Comparison of ENCODE assay signal across 11 cellular contexts in genomic region chr17:17696871-17697633, GRCh38. TPM values are rescaled to one million over a fixed set of nuclear protein-coding genes. Genes with fewer than 3 reads are reported as not detected.
DNase-seq lines count a peak whose midpoint lies in the region; ATAC-seq and TF ChIP-seq lines count a peak whose summit lies in the region.
"Had no signal": no experiment of that assay in that cellular context is flagged by ENCODE, and none has a peak within 500 bp of the region (broad histone marks: within the 10 kb centered on the region; RNA-seq: fewer than 3 reads in every experiment).

No MANE protein-coding gene starts in this region.

- TF ChIP-seq CTCF in brain (conservative IDR thresholded peaks at IDR 0.05), result no peak
- TF ChIP-seq CTCF in lung (IDR thresholded peaks at IDR 0.05; ENCODE audit: control extremely low read depth, extremely low read depth), result no peak

- H3K4me1 Mint-ChIP-seq in brain, result peaks cover 89% of the 10 kb centered on the region

- no peak for ATAC-seq in lung (ENCODE audit: insufficient read depth, low FRiP score)

- DNase-seq in NCI-H748 (lab: John Stamatoyannopoulos, UW; ENCODE audit: unreplicated experiment) (peak; percentile 57), NCI-H748 treated with DMSO at 0.1 percent for 48 hours (lab: John Stamatoyannopoulos, UW) (no peak), lung (ENCODE audit: low spot score) (no peak), nucleus accumbens (lab: John Stamatoyannopoulos, UW) (no peak), NCI-H510A treated with DMSO at 0.1 percent for 48 hours (lab: John Stamatoyannopoulos, UW) (no peak), NCI-H2171 (lab: John Stamatoyannopoulos, UW) (no peak)
- DNase-seq: NCI-H187 treated with DMSO at 0.1 percent for 48 hours, occipital lobe had no signal

- H3K27me3 Mint-ChIP-seq in brain, result peaks cover 3% of the 10 kb centered on the region

- peak overlapping the region; percentile 62 to 86 (median 65) for H3K4me3 Mint-ChIP-seq in brain

- peak overlapping the region; percentile 55 to 96 (median 81) for H3K27ac Mint-ChIP-seq in brain
- H3K27ac Mint-ChIP-seq: activated T-helper 2 cell treated with anti-CD3 and anti-CD28 coated beads, Interferon-gamma antibody, Interleukin-2, Interleukin-4, amounts not matched to agents 10 μg/mL and 5 μg/mL and 100 μg/mL, durations not matched to agents 14 hours and 24 hours and 36 hours had no signal

- H3K4me1 ChIP-seq in lung (ENCODE audit: control insufficient read depth in 2 of 2, insufficient read depth in 2 of 2, low read length in 2 of 2) (peaks cover 20 to 43% of the 10 kb centered on the region in 2 donors), stomach smooth muscle (ENCODE audit: control insufficient read depth, insufficient read depth, low read length) (peaks cover 94% of the 10 kb centered on the region)

- WGBS in lung, 2 donors, result 72 to 78% methylated on average over 13 of the region's 13 CpGs

- H3K36me3 Mint-ChIP-seq in brain, result no peaks in the 10 kb centered on the region

- H3K9me3 Mint-ChIP-seq in brain, result no peaks in the 10 kb centered on the region
- H3K9me3 Mint-ChIP-seq: activated T-helper 2 cell treated with anti-CD3 and anti-CD28 coated beads, Interferon-gamma antibody, Interleukin-2, Interleukin-4, amounts not matched to agents 10 μg/mL and 5 μg/mL and 100 μg/mL, durations not matched to agents 14 hours and 24 hours and 36 hours had no signal

- H3K27ac ChIP-seq in lung (ENCODE audit: low read depth in 1 of 2, low read length in 1 of 2), result peak overlapping the region; percentile 14 to 66
- peak overlapping the region; percentile 71 for H3K27ac ChIP-seq in stomach smooth muscle (ENCODE audit: low read length)

- no peaks in the 10 kb centered on the region for H3K36me3 ChIP-seq in lung (ENCODE audit: control insufficient read depth in 2 of 2, insufficient read depth in 2 of 2, low read length in 2 of 2)
- H3K36me3 ChIP-seq in stomach smooth muscle (ENCODE audit: control insufficient read depth in 2 of 2, insufficient read depth in 2 of 2, low read length in 2 of 2), result no peaks in the 10 kb centered on the region

- H3K4me3 ChIP-seq in lung, result no peak overlapping the region
- no peak overlapping the region for H3K4me3 ChIP-seq in stomach smooth muscle (ENCODE audit: low read length in 2 of 2)

- no peaks in the 10 kb centered on the region for H3K27me3 ChIP-seq in lung (ENCODE audit: control insufficient read depth, insufficient read depth)
- no peaks in the 10 kb centered on the region for H3K27me3 ChIP-seq in stomach smooth muscle (ENCODE audit: control insufficient read depth in 1 of 2, insufficient read depth in 2 of 2, low read length in 2 of 2)

- H3K9ac ChIP-seq in stomach smooth muscle (ENCODE audit: low read length in 2 of 2), result peak overlapping the region in 1 of 2 donors; percentile 36

- H3K9me3 ChIP-seq in lung (ENCODE audit: control insufficient read depth in 2 of 2, insufficient read depth in 1 of 2, low read length in 1 of 2) (no peaks in the 10 kb centered on the region), stomach smooth muscle (ENCODE audit: control insufficient read depth in 2 of 2, low read length in 2 of 2) (no peaks in the 10 kb centered on the region)

RNA-seq across cellular contexts. Expression of gene RAI1, which starts 15.8 kb away (rescaled TPM):
- polyA plus RNA-seq in brain (ENCODE audit: insufficient read depth, low read depth, low replicate concordance), result 22.1 TPM
- total RNA-seq in lung, result 10 to 100 TPM; 41.6 to 44.4 TPM
- polyA plus RNA-seq in lung, result 10 to 100 TPM; 14.5 to 15.1 TPM
